ENCODE assay signal across 1 cellular context in the genomic region with DNA sequence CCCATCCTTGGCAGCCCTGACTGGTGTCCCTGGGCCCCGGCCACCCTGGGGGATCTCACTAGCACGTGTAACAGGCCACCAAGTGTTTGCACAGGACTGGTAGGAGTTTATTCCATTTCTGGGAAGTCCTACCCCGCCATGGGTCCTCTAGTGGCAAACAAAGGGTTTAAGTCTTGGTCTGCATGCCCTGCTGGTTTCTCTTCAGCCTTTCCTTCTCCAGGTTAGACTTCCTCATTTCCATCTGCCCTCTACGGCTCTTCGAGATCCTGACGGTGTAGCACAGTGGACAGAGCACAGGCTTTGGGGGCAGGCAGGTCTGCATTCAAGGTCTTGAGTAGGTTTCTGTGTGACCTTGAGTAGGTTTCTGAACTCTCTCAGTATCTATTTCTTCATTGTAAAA.
TF ChIP-seq lines count a peak whose summit lies in the region.

No MANE protein-coding gene starts in this region.

TF ChIP-seq in HepG2, 621 proteins besides CTCF, POLR2A, EP300 and RAD21:
- TF ChIP-seq, protein P1, sequence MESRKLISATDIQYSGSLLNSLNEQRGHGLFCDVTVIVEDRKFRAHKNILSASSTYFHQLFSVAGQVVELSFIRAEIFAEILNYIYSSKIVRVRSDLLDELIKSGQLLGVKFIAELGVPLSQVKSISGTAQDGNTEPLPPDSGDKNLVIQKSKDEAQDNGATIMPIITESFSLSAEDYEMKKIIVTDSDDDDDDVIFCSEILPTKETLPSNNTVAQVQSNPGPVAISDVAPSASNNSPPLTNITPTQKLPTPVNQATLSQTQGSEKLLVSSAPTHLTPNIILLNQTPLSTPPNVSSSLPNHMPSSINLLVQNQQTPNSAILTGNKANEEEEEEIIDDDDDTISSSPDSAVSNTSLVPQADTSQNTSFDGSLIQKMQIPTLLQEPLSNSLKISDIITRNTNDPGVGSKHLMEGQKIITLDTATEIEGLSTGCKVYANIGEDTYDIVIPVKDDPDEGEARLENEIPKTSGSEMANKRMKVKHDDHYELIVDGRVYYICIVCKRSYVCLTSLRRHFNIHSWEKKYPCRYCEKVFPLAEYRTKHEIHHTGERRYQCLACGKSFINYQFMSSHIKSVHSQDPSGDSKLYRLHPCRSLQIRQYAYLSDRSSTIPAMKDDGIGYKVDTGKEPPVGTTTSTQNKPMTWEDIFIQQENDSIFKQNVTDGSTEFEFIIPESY (CRISPR knock-in tag; IDR thresholded peaks at IDR 0.05), result peak; percentile 74
- no peak for TF ChIP-seq ARHGAP35 (CRISPR knock-in tag; IDR thresholded peaks at IDR 0.05; ENCODE audit: borderline replicate concordance)
